In genomic region chr14:75989134-75989533, GRCh38 we compare ENCODE assay signal across 1 cellular context.
TF ChIP-seq lines count a peak whose summit lies in the region.

No MANE protein-coding gene starts in this region.

TF ChIP-seq in HepG2, 621 proteins besides CTCF, POLR2A, EP300 and RAD21 (continued from another document and continues in another):
- TF ChIP-seq ARID5B (CRISPR knock-in tag; IDR thresholded peaks at IDR 0.05) (peak; percentile 87), PRDM15 (CRISPR knock-in tag; IDR thresholded peaks at IDR 0.05) (peak; percentile 90), NFIB (CRISPR knock-in tag; IDR thresholded peaks at IDR 0.05; ENCODE audit: borderline replicate concordance) (no peak), GABPA (IDR thresholded peaks at IDR 0.05; ENCODE audit: low read depth, low read length) (no peak), GABPA (CRISPR knock-in tag; IDR thresholded peaks at IDR 0.05; ENCODE audit: low read depth) (peak; percentile 84), ZNF546 (CRISPR knock-in tag; conservative IDR thresholded peaks at IDR 0.05) (no peak), ZNF580 (CRISPR knock-in tag; IDR thresholded peaks at IDR 0.05; ENCODE audit: borderline replicate concordance, low read depth) (no peak), TMF1 (CRISPR knock-in tag; IDR thresholded peaks at IDR 0.05; ENCODE audit: low read depth) (no peak), HDAC2 (CRISPR knock-in tag; IDR thresholded peaks at IDR 0.05) (peak; percentile 51; the same call in 1 of the 2 replicates), WIZ (CRISPR knock-in tag; IDR thresholded peaks at IDR 0.05) (no peak), LBX2 (CRISPR knock-in tag; IDR thresholded peaks at IDR 0.05; ENCODE audit: borderline replicate concordance) (no peak), NCOA2 (CRISPR knock-in tag; IDR thresholded peaks at IDR 0.05) (peak; percentile 59), HDAC1 (CRISPR knock-in tag; IDR thresholded peaks at IDR 0.05) (peak; percentile 53; the same call in 1 of the 2 replicates), ZUFSP (CRISPR knock-in tag; IDR thresholded peaks at IDR 0.05; ENCODE audit: borderline replicate concordance) (no peak), EZH2 (conservative IDR thresholded peaks at IDR 0.05; ENCODE audit: low read depth, low read length) (no peak), FOSL2 (CRISPR knock-in tag; IDR thresholded peaks at IDR 0.05) (peak; percentile 75), IRF9 (CRISPR knock-in tag; IDR thresholded peaks at IDR 0.05; ENCODE audit: borderline replicate concordance) (no peak), ZBTB20 (CRISPR knock-in tag; IDR thresholded peaks at IDR 0.05; ENCODE audit: borderline replicate concordance, low read depth) (no peak), SP4 (CRISPR knock-in tag; IDR thresholded peaks at IDR 0.05) (no peak), PHF5A (CRISPR knock-in tag; IDR thresholded peaks at IDR 0.05; ENCODE audit: low read depth, unreplicated experiment) (no peak), BRCA1 (CRISPR knock-in tag; IDR thresholded peaks at IDR 0.05) (no peak), TCF7L2 (IDR thresholded peaks at IDR 0.05; ENCODE audit: low read depth, low read length) (no peak), ZNF691 (CRISPR knock-in tag; IDR thresholded peaks at IDR 0.05; ENCODE audit: borderline replicate concordance, low read depth) (no peak), TBX3 (IDR thresholded peaks at IDR 0.05; ENCODE audit: borderline replicate concordance) (no peak), ZFP62 (CRISPR knock-in tag; IDR thresholded peaks at IDR 0.05) (no peak), FOXJ3 (CRISPR knock-in tag; IDR thresholded peaks at IDR 0.05; ENCODE audit: borderline replicate concordance) (peak; percentile 39; the same call in 1 of the 2 replicates), GATAD2A (CRISPR knock-in tag; IDR thresholded peaks at IDR 0.05) (peak; percentile 79), FOXK1 (CRISPR knock-in tag; IDR thresholded peaks at IDR 0.05; ENCODE audit: borderline replicate concordance, low read depth) (0 out of 2 replicates have a peak, but pooled peaks have one; percentile 33), ZNF720 (CRISPR knock-in tag; IDR thresholded peaks at IDR 0.05) (no peak), ZNF850 (CRISPR knock-in tag; conservative IDR thresholded peaks at IDR 0.05) (no peak), AHDC1 (CRISPR knock-in tag; IDR thresholded peaks at IDR 0.05; ENCODE audit: borderline replicate concordance) (peak; percentile 81; the same call in 1 of the 2 replicates), ETS1 (CRISPR knock-in tag; IDR thresholded peaks at IDR 0.05) (no peak), NR2F6 (IDR thresholded peaks at IDR 0.05) (0 out of 2 replicates have a peak, but pooled peaks have one; percentile 52), NR2F6 (CRISPR knock-in tag; IDR thresholded peaks at IDR 0.05) (peak; percentile 56), ZGPAT (CRISPR knock-in tag; IDR thresholded peaks at IDR 0.05) (peak; percentile 58; the same call in 1 of the 2 replicates), BCL6 (CRISPR knock-in tag; IDR thresholded peaks at IDR 0.05) (peak; percentile 96), JUNB (CRISPR knock-in tag; IDR thresholded peaks at IDR 0.05; ENCODE audit: borderline replicate concordance) (no peak)
